Comparison of ENCODE assay signal across 20 cellular contexts in genomic region chr2:109474319-109474825, GRCh38.
DNase-seq lines count a peak whose midpoint lies in the region; ATAC-seq and TF ChIP-seq lines count a peak whose summit lies in the region.
"Had no signal": no experiment of that assay in that cellular context is flagged by ENCODE, and none has a peak within 500 bp of the region (broad histone marks: within the 10 kb centered on the region; RNA-seq: fewer than 3 reads in every experiment).

No MANE protein-coding gene starts in this region.

- H4K5ac ChIP-seq in IMR-90 (ENCODE audit: low read depth, low read length), result no peak overlapping the region

- no peak overlapping the region for H3K18ac ChIP-seq in IMR-90 (ENCODE audit: low read depth, low read length)
- H3K18ac ChIP-seq in trophoblast cell (ENCODE audit: low read length), result peak overlapping the region; percentile 49

- H4K91ac ChIP-seq in IMR-90 (ENCODE audit: insufficient read depth, low read depth, low read length) (no peak overlapping the region), trophoblast cell (ENCODE audit: low read depth, low read length) (peak overlapping the region; percentile 95)

- no peak overlapping the region for H3K27ac ChIP-seq in IMR-90 (ENCODE audit: insufficient read depth, low read length)
- H3K27ac ChIP-seq in trophoblast cell (ENCODE audit: low read depth, low read length), result no peak overlapping the region
- no peak overlapping the region for H3K27ac ChIP-seq in stomach
- H3K27ac ChIP-seq: A549, C4-2B, PC-9 had no signal

- H3K27me3 ChIP-seq in IMR-90 (ENCODE audit: control insufficient read depth, insufficient read depth, low read length) (no peaks in the 10 kb centered on the region), trophoblast cell (ENCODE audit: insufficient read depth, low read length) (no peaks in the 10 kb centered on the region), stomach (no peaks in the 10 kb centered on the region)
- H3K27me3 ChIP-seq: MG63 had no signal

- ATAC-seq in IMR-90 (ENCODE audit: low read depth), result no peak
- ATAC-seq: A549; CD8-positive, alpha-beta T cell had no signal

- 95% methylated on average over 4 of the region's 11 CpGs; no CpG with 5 or more reads in 1 of the 2 experiments for WGBS in IMR-90 (ENCODE audit: extremely low coverage in 2 of 2, insufficient read length in 1 of 2), 2 experiments
- no CpG with 5 or more reads among the region's 11 CpGs for WGBS in trophoblast cell (ENCODE audit: extremely low coverage, insufficient coverage, insufficient read length)
- WGBS in stomach, 5 donors, result 87 to 94% (median 92%) methylated on average over 11 of the region's 11 CpGs

- H3K9ac ChIP-seq in IMR-90 (ENCODE audit: low read depth, low read length) (no peak overlapping the region), trophoblast cell (ENCODE audit: low read length) (no peak overlapping the region)

- H4K20me1 ChIP-seq in IMR-90 (ENCODE audit: insufficient read depth, low read length), result peaks cover 9% of the 10 kb centered on the region

- in situ Hi-C loops in IMR-90 (cut with MboI; ENCODE audit: low sequenced_read_pairs), result no loop called here

- no peak overlapping the region for H2AK9ac ChIP-seq in IMR-90 (replicated peaks; ENCODE audit: low read depth, low read length, poor library complexity)

- H2BK120ac ChIP-seq in IMR-90 (ENCODE audit: low read depth, low read length), result no peak overlapping the region
- peak overlapping the region; percentile 1 for H2BK120ac ChIP-seq in trophoblast cell (ENCODE audit: insufficient read depth, low read length, poor library complexity)

- H3K14ac ChIP-seq in IMR-90 (replicated peaks; ENCODE audit: low read depth, low read length) (no peak overlapping the region), trophoblast cell (ENCODE audit: low read length) (peak overlapping the region; percentile 65)

- peak overlapping the region; percentile 27 for H2AK5ac ChIP-seq in IMR-90 (ENCODE audit: low read depth, low read length)
- peak overlapping the region; percentile 40 for H2AK5ac ChIP-seq in trophoblast cell (ENCODE audit: low read length)

- TF ChIP-seq RAD21 in IMR-90 (IDR thresholded peaks at IDR 0.05; ENCODE audit: low read length), result no peak

- TF ChIP-seq EP300 in stomach (IDR thresholded peaks at IDR 0.05), result no peak

- H3K23ac ChIP-seq in IMR-90 (ENCODE audit: low read depth, low read length), result no peak overlapping the region
- no peak overlapping the region for H3K23ac ChIP-seq in trophoblast cell (ENCODE audit: low read length)

- no peak overlapping the region for H3K56ac ChIP-seq in IMR-90 (ENCODE audit: extremely low read depth, insufficient read depth, low read length)

- peaks cover 4% of the 10 kb centered on the region for H3K79me2 ChIP-seq in trophoblast cell (ENCODE audit: control insufficient read depth, insufficient read depth, low read length, poor library complexity)

- no peak for TF ChIP-seq CTCF in IMR-90 (conservative IDR thresholded peaks at IDR 0.05; ENCODE audit: low read depth, low read length)
- TF ChIP-seq CTCF in stomach (IDR thresholded peaks at IDR 0.05), result no peak

- CTCF ChIA-PET in IMR-90 (lab: Yijun Ruan, JAX), result no interaction called here

- H3K4me2 ChIP-seq in IMR-90 (ENCODE audit: low read depth, low read length) (no peak overlapping the region), trophoblast cell (ENCODE audit: low read length) (no peak overlapping the region)
- H3K4me2 ChIP-seq: A549, PC-9 had no signal

- no peak overlapping the region for H4K8ac ChIP-seq in IMR-90 (ENCODE audit: low read depth in 2 of 2, low read length in 2 of 2)
- no peak overlapping the region for H4K8ac ChIP-seq in trophoblast cell (ENCODE audit: low read depth, low read length)

- DNase-seq in COLO668 (lab: John Stamatoyannopoulos, UW; ENCODE audit: unreplicated experiment) (peak; percentile 13), IMR-90 (no peak), islet precursor cell (peak; percentile 51), trophoblast cell (no peak), putamen (ENCODE audit: low spot score) (no peak), HuH-7 (ENCODE audit: low spot score) (no peak), stomach (no peak)
- DNase-seq in activated CD8-positive, alpha-beta memory T cell treated with anti-CD3 and anti-CD28 coated beads for 24 hours, result no peak
- DNase-seq: AML-193; CD8-positive, alpha-beta T cell; DMS 273 treated with DMSO at 0.1 percent for 48 hours; KBM-7; NCI-H1694; NCI-H2029 treated with DMSO at 0.1 percent for 48 hours; NCI-H446 treated with DMSO at 0.1 percent for 48 hours; PC-9; SHP77 had no signal

- POLR2A ChIA-PET in IMR-90 (lab: Charles Lee; ENCODE audit: unreplicated experiment), result no interaction called here

- H4K12ac ChIP-seq in trophoblast cell (ENCODE audit: low read depth, low read length), result no peak overlapping the region

- H3K4ac ChIP-seq in IMR-90 (ENCODE audit: low read depth, low read length) (no peak overlapping the region), trophoblast cell (ENCODE audit: low read depth, low read length) (no peak overlapping the region)

- no peak overlapping the region for H3K4me3 ChIP-seq in IMR-90 (ENCODE audit: insufficient read depth, low read depth, low read length)
- no peak overlapping the region for H3K4me3 ChIP-seq in trophoblast cell (ENCODE audit: low read depth, low read length)
- no peak overlapping the region for H3K4me3 ChIP-seq in stomach
- H3K4me3 ChIP-seq: A549, MG63, PC-9 had no signal

- dilution Hi-C loops in IMR-90 (cut with HindIII; ENCODE audit: low sequenced_read_pairs, unreplicated experiment), result no loop called here

- H3K9me3 ChIP-seq in IMR-90 (ENCODE audit: control insufficient read depth, insufficient read depth, low read length) (no peaks in the 10 kb centered on the region), trophoblast cell (ENCODE audit: insufficient read depth, low read depth, low read length) (no peaks in the 10 kb centered on the region), stomach (no peaks in the 10 kb centered on the region)
- H3K9me3 ChIP-seq: A549, MG63 had no signal

- H2BK20ac ChIP-seq in IMR-90 (ENCODE audit: low read depth, low read length), result no peak overlapping the region

- H2BK5ac ChIP-seq in IMR-90 (ENCODE audit: low read depth, low read length, poor library complexity, severe bottlenecking), result no peak overlapping the region
- H2BK5ac ChIP-seq in trophoblast cell (ENCODE audit: low read depth, low read length, poor library complexity), result no peak overlapping the region

- BruUV-seq in IMR-90 (replicated peaks; lab: Mats Ljungman, UMichigan), result no TSS peak

- H3K9me1 ChIP-seq in IMR-90 (ENCODE audit: insufficient read depth, low read length), result peaks cover 22% of the 10 kb centered on the region; the same call in 1 of the 2 replicates

- H3K36me3 ChIP-seq in IMR-90 (ENCODE audit: control insufficient read depth, insufficient read depth, low read length) (no peaks in the 10 kb centered on the region; the same call in 1 of the 2 replicates), trophoblast cell (ENCODE audit: control insufficient read depth in 1 of 2, insufficient read depth in 2 of 2, low read length in 2 of 2) (no peaks in the 10 kb centered on the region), stomach (no peaks in the 10 kb centered on the region)
- H3K36me3 ChIP-seq: MG63 had no signal

- intact Hi-C loops in IMR-90 (cut with micrococcal nuclease) (no loop called here), stomach (cut with DNase I; ENCODE audit: low total_unique reads) (no loop called here)

- no peak overlapping the region for H2BK15ac ChIP-seq in IMR-90 (ENCODE audit: low read depth, low read length)

- H2AFZ ChIP-seq in IMR-90 (replicated peaks; ENCODE audit: low read length, poor library complexity), result no peak overlapping the region
- no peak overlapping the region for H2AFZ ChIP-seq in trophoblast cell (ENCODE audit: insufficient read depth, low read length, poor library complexity)
- H2AFZ ChIP-seq: PC-9 had no signal

- H3K79me1 ChIP-seq in IMR-90 (ENCODE audit: low read depth in 1 of 2, low read length in 2 of 2) (peaks cover 4 to 37% of the 10 kb centered on the region in 2 experiments; a peak in 3 of 4 replicates), trophoblast cell (ENCODE audit: low read length) (peaks cover 35% of the 10 kb centered on the region)

- peak overlapping the region; percentile 78 for H2BK12ac ChIP-seq in trophoblast cell (ENCODE audit: low read length)

- H3K4me1 ChIP-seq in IMR-90 (ENCODE audit: control insufficient read depth, insufficient read depth, low read length) (peaks cover 13% of the 10 kb centered on the region), trophoblast cell (ENCODE audit: control insufficient read depth in 1 of 2, insufficient read depth in 2 of 2, low read length in 2 of 2) (peaks cover 27 to 33% of the 10 kb centered on the region in 2 experiments), stomach (peaks cover 0 to 18% (median 0%) of the 10 kb centered on the region in 4 donors)
- H3K4me1 ChIP-seq: A549 had no signal

- TF ChIP-seq POLR2A in IMR-90 (IDR thresholded peaks at IDR 0.05; ENCODE audit: low read depth, low read length), result no peak
- no peak for TF ChIP-seq POLR2A in stomach (IDR thresholded peaks at IDR 0.05)

TF ChIP-seq in IMR-90, 13 proteins besides CTCF, POLR2A, EP300 and RAD21:
- no peak for TF ChIP-seq NFE2L2 (IDR thresholded peaks at IDR 0.05; ENCODE audit: low read depth, low read length)

Comparison
In these comparisons a context has a peak if more than half of its experiments do, and no peak if none do; other contexts are left out.
1. DNase-seq: peak in COLO668 (single experiment) and islet precursor cell (single experiment); none in IMR-90 (single experiment), trophoblast cell (0 of 2), putamen (single experiment), HuH-7 (single experiment), stomach (single experiment) and activated CD8-positive, alpha-beta memory T cell treated with anti-CD3 and anti-CD28 coated beads for 24 hours (single experiment).